In the genomic region with DNA sequence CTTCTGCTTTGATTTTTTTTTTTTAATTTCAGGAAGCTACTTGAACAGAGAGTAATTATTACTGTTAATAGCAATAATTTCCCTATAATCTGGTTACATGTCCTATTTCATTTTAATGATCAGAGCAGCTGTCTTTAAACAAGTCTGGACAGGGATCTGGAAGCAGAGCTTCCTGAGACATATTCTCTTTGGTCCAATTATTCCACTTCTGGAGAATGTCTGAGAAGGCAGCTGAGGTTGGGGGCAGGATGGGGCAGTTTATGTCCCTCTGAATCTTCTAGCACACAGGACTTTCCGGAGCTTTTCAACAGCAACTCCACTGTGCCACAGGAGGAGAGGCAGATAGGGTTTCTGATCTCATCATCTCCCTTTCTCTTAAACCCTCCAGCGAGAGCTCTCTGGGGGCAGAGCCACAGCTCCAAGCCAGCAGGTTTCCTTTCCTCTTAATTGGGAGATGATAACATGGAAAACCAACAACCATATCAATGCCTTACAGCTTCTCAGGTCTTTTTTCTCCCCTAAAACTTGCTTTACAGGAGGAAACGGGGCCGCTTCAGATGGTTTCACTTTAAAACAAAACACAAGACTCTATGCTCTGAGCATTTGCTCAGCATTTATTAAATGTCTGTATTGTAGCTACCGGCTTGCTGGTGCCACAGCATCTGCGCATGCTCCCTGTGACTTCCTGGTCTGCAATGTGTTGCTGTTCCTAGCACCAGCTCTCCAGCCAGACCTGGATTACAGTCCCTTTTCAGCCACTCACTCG, we compare ENCODE assay signal across 8 cellular contexts.
A peak's percentile ranks its signal among the peaks of the same experiment; 100 is the strongest.
DNase-seq lines count a peak whose midpoint lies in the region; ATAC-seq and TF ChIP-seq lines count a peak whose summit lies in the region.

No MANE protein-coding gene starts in this region.

- peak; percentile 68 for DNase-seq in BE2C
- peak; percentile 11 to 42 for DNase-seq in SHP77 (lab: John Stamatoyannopoulos, UW)
- peak in 9 of 10 donors; percentile 40 to 76 (median 59) for DNase-seq in dorsolateral prefrontal cortex
- DNase-seq in mucosa of gallbladder (ENCODE audit: low spot score), result peak; percentile 61
- DNase-seq in suprapubic skin (ENCODE audit: low spot score in 2 of 2), result peak in 1 of 2 donors; percentile 71
- no peak for DNase-seq in stimulated activated effector memory CD8-positive, alpha-beta T cell treated with anti-CD3 and anti-CD28 coated beads, Interleukin-12 subunit alpha, Interleukin-12 subunit beta, amount 100 ng/mL, for 72 hours (ENCODE audit: low spot score in 2 of 2)
- DNase-seq in NCI-H2081 treated with DMSO at 0.1 percent for 48 hours (lab: John Stamatoyannopoulos, UW), result no peak

- H3K9me3 ChIP-seq in BE2C (no peaks in the 10 kb centered on the region), suprapubic skin (no peaks in the 10 kb centered on the region)

- WGBS in suprapubic skin, result 26% methylated on average over 7 of the region's 7 CpGs

- H3K4me3 ChIP-seq in BE2C (ENCODE audit: low read depth, low read length) (peak overlapping the region; percentile 46), dorsolateral prefrontal cortex (peak overlapping the region in 57 of 59 donors; percentile 3 to 62 (median 38)), suprapubic skin (peak overlapping the region; percentile 23)

- intact Hi-C loops in dorsolateral prefrontal cortex (cut with DNase I), result loop anchor here in 1 of 2 donors (10.0 kb wide), 1 partner anchor 266 kb away; no protein-coding TSS in a partner anchor

- no peaks in the 10 kb centered on the region for H3K9me3 Mint-ChIP-seq in stimulated activated effector memory CD8-positive, alpha-beta T cell treated with anti-CD3 and anti-CD28 coated beads, Interleukin-12 subunit alpha, Interleukin-12 subunit beta, amount 100 ng/mL, for 72 hours

- TF ChIP-seq POLR2A in suprapubic skin (IDR thresholded peaks at IDR 0.05), result no peak

- TF ChIP-seq EP300 in suprapubic skin (IDR thresholded peaks at IDR 0.05), result no peak

- H3K4me1 ChIP-seq in BE2C (peaks cover 6% of the 10 kb centered on the region), suprapubic skin (peaks cover 24% of the 10 kb centered on the region)

- TF ChIP-seq CTCF in BE2C (IDR thresholded peaks at IDR 0.05; ENCODE audit: low read depth, low read length) (no peak), dorsolateral prefrontal cortex (IDR thresholded peaks at IDR 0.05 in 54 of 56, conservative IDR thresholded peaks at IDR 0.05 in 2 of 56; ENCODE audit: low read depth in 1 of 56, partially characterized antibody in 56 of 56) (peak in 5 of 56 donors; percentile 18 to 35 (median 20)), suprapubic skin (IDR thresholded peaks at IDR 0.05) (no peak)

- no peaks in the 10 kb centered on the region for H3K4me1 Mint-ChIP-seq in stimulated activated effector memory CD8-positive, alpha-beta T cell treated with anti-CD3 and anti-CD28 coated beads, Interleukin-12 subunit alpha, Interleukin-12 subunit beta, amount 100 ng/mL, for 72 hours

- H3K4me3 Mint-ChIP-seq in stimulated activated effector memory CD8-positive, alpha-beta T cell treated with anti-CD3 and anti-CD28 coated beads, Interleukin-12 subunit alpha, Interleukin-12 subunit beta, amount 100 ng/mL, for 72 hours, result no peak overlapping the region

- H3K27ac ChIP-seq in dorsolateral prefrontal cortex, result peak overlapping the region in 49 of 59 donors; percentile 18 to 85 (median 59)
- peak overlapping the region; percentile 71 for H3K27ac ChIP-seq in suprapubic skin

- peak; percentile 70 for ATAC-seq in GM21515 (IDR thresholded peaks at IDR 0.05; ENCODE audit: unreplicated experiment)
- ATAC-seq in stimulated activated effector memory CD8-positive, alpha-beta T cell treated with anti-CD3 and anti-CD28 coated beads, Interleukin-12 subunit alpha, Interleukin-12 subunit beta, amount 100 ng/mL, for 72 hours, result no peak

- H3K27me3 ChIP-seq in BE2C, result no peaks in the 10 kb centered on the region
- H3K27me3 ChIP-seq in dorsolateral prefrontal cortex, result no peaks in the 10 kb centered on the region
- H3K27me3 ChIP-seq in suprapubic skin, result no peaks in the 10 kb centered on the region

- H3K36me3 ChIP-seq in BE2C (no peaks in the 10 kb centered on the region), suprapubic skin (no peaks in the 10 kb centered on the region)

- H3K36me3 Mint-ChIP-seq in stimulated activated effector memory CD8-positive, alpha-beta T cell treated with anti-CD3 and anti-CD28 coated beads, Interleukin-12 subunit alpha, Interleukin-12 subunit beta, amount 100 ng/mL, for 72 hours, result no peaks in the 10 kb centered on the region

- H3K27ac Mint-ChIP-seq in stimulated activated effector memory CD8-positive, alpha-beta T cell treated with anti-CD3 and anti-CD28 coated beads, Interleukin-12 subunit alpha, Interleukin-12 subunit beta, amount 100 ng/mL, for 72 hours, result no peak overlapping the region

Comparison
In these comparisons a context has a peak if more than half of its experiments do, and no peak if none do; other contexts are left out.
1. DNase-seq: peak in BE2C (single experiment), SHP77 (2 of 2), dorsolateral prefrontal cortex (9 of 10) and mucosa of gallbladder (single experiment); none in stimulated activated effector memory CD8-positive, alpha-beta T cell treated with anti-CD3 and anti-CD28 coated beads, Interleukin-12 subunit alpha, Interleukin-12 subunit beta, amount 100 ng/mL, for 72 hours (0 of 2) and NCI-H2081 treated with DMSO at 0.1 percent for 48 hours (single experiment).
2. Peak in every context shown above with its lines, with median percentiles within 50 percentile points of each other: H3K4me3 ChIP-seq.